In genomic region chr5:28542968-28543367, GRCh38 we compare ENCODE assay signal across 13 cellular contexts.
DNase-seq lines count a peak whose midpoint lies in the region; ATAC-seq and TF ChIP-seq lines count a peak whose summit lies in the region.
"Had no signal": no experiment of that assay in that cellular context is flagged by ENCODE, and none has a peak within 500 bp of the region (broad histone marks: within the 10 kb centered on the region; RNA-seq: fewer than 3 reads in every experiment).

No MANE protein-coding gene starts in this region.

- CTCF ChIA-PET in Calu3 (lab: Charles Lee): no interaction called here

- H3K27ac Mint-ChIP-seq in Calu3 (ENCODE audit: unreplicated experiment): no peak overlapping the region
- no peak overlapping the region for H3K27ac Mint-ChIP-seq in activated T-cell treated with anti-CD3 and anti-CD28 coated beads, Interleukin-2, amount 50 U/mL, for 72 hours
- H3K27ac Mint-ChIP-seq: B cell; immature natural killer cell; natural killer cell treated with Interleukin-12 subunit alpha and Interleukin-12 subunit beta and Interleukin-15 and Interleukin-18, amount 100 ng/mL, for 72 hours had no signal

- H3K4me3 ChIP-seq in MG63 (no peak overlapping the region), adipocyte (ENCODE audit: low read length) (no peak overlapping the region)

- H3K27me3 ChIP-seq in MG63: no peaks in the 10 kb centered on the region
- H3K27me3 ChIP-seq in adipocyte (replicated peaks; ENCODE audit: control insufficient read depth, insufficient read depth, low read length): no peaks in the 10 kb centered on the region
- no peaks in the 10 kb centered on the region for H3K27me3 ChIP-seq in foreskin keratinocyte

- H3K4me1 ChIP-seq in adipocyte (ENCODE audit: control insufficient read depth, insufficient read depth, low read length) (no peaks in the 10 kb centered on the region), foreskin keratinocyte (no peaks in the 10 kb centered on the region)

- H3K9me3 Mint-ChIP-seq in Calu3 (ENCODE audit: low read depth, unreplicated experiment): no peaks in the 10 kb centered on the region
- H3K9me3 Mint-ChIP-seq in activated T-cell treated with anti-CD3 and anti-CD28 coated beads, Interleukin-2, amount 50 U/mL, for 72 hours: peaks cover 0 to 10% of the 10 kb centered on the region in 2 donors

- H3K4me1 Mint-ChIP-seq in Calu3 (ENCODE audit: low read depth, unreplicated experiment): no peaks in the 10 kb centered on the region
- H3K4me1 Mint-ChIP-seq in activated T-cell treated with anti-CD3 and anti-CD28 coated beads, Interleukin-2, amount 50 U/mL, for 72 hours (ENCODE audit: low read depth): no peaks in the 10 kb centered on the region
- H3K4me1 Mint-ChIP-seq: B cell, immature natural killer cell had no signal

- DNase-seq in Calu3: peak; percentile 1
- peak; percentile 7 for DNase-seq in MG63
- DNase-seq in adipocyte (ENCODE audit: low read depth): peak; percentile 74
- DNase-seq in foreskin keratinocyte: peak; percentile 64 to 84
- no peak for DNase-seq in activated T-cell treated with anti-CD3 and anti-CD28 coated beads, Interleukin-2, amount 50 U/mL, for 72 hours
- DNase-seq in putamen (ENCODE audit: low spot score): no peak
- DNase-seq in T-helper 2 cell: no peak
- DNase-seq: erythroblast, immature natural killer cell, NCI-H1694 had no signal

- H3K36me3 ChIP-seq in MG63 (no peaks in the 10 kb centered on the region), adipocyte (ENCODE audit: control insufficient read depth, insufficient read depth, low read length, severe bottlenecking) (no peaks in the 10 kb centered on the region)

- peak; percentile 90 for ATAC-seq in foreskin keratinocyte
- no peak for ATAC-seq in activated T-cell treated with anti-CD3 and anti-CD28 coated beads, Interleukin-2, amount 50 U/mL, for 72 hours (replicated peaks in 1 of 2)
- no peak for ATAC-seq in GM21367 (IDR thresholded peaks at IDR 0.05; ENCODE audit: unreplicated experiment)
- ATAC-seq: natural killer cell treated with Interleukin-12 subunit alpha and Interleukin-12 subunit beta and Interleukin-15 and Interleukin-18, amount 100 ng/mL, for 72 hours had no signal

- intact Hi-C loops in Calu3 (cut with micrococcal nuclease; ENCODE audit: unreplicated experiment): no loop called here

- no TSS peak for BruUV-seq in Calu3 (replicated peaks; lab: Mats Ljungman, UMichigan)

- H3K27ac ChIP-seq in foreskin keratinocyte: no peak overlapping the region

- no peak overlapping the region for H3K9ac ChIP-seq in adipocyte (ENCODE audit: low read length)

- H3K9me3 ChIP-seq in MG63: no peaks in the 10 kb centered on the region
- H3K9me3 ChIP-seq in adipocyte (ENCODE audit: control insufficient read depth, low read length): no peaks in the 10 kb centered on the region

- TF ChIP-seq CTCF in Calu3 (IDR thresholded peaks at IDR 0.05; ENCODE audit: unreplicated experiment) (no peak), foreskin keratinocyte (conservative IDR thresholded peaks at IDR 0.05) (no peak)

- H3K27me3 Mint-ChIP-seq in Calu3 (ENCODE audit: unreplicated experiment): no peaks in the 10 kb centered on the region
- no peaks in the 10 kb centered on the region for H3K27me3 Mint-ChIP-seq in activated T-cell treated with anti-CD3 and anti-CD28 coated beads, Interleukin-2, amount 50 U/mL, for 72 hours (ENCODE audit: low read depth)
- H3K27me3 Mint-ChIP-seq: B cell; natural killer cell treated with Interleukin-12 subunit alpha and Interleukin-12 subunit beta and Interleukin-15 and Interleukin-18, amount 100 ng/mL, for 72 hours had no signal

- H3K36me3 Mint-ChIP-seq in Calu3 (ENCODE audit: insufficient read depth, unreplicated experiment): no peaks in the 10 kb centered on the region
- peaks cover 0 to 2% of the 10 kb centered on the region in 2 donors for H3K36me3 Mint-ChIP-seq in activated T-cell treated with anti-CD3 and anti-CD28 coated beads, Interleukin-2, amount 50 U/mL, for 72 hours (ENCODE audit: insufficient read depth in 2 of 2)
- H3K36me3 Mint-ChIP-seq: immature natural killer cell; natural killer cell treated with Interleukin-12 subunit alpha and Interleukin-12 subunit beta and Interleukin-15 and Interleukin-18, amount 100 ng/mL, for 72 hours had no signal

- H3K4me3 Mint-ChIP-seq in Calu3 (ENCODE audit: low read depth, unreplicated experiment): no peak overlapping the region
- no peak overlapping the region for H3K4me3 Mint-ChIP-seq in activated T-cell treated with anti-CD3 and anti-CD28 coated beads, Interleukin-2, amount 50 U/mL, for 72 hours
- H3K4me3 Mint-ChIP-seq: B cell; immature natural killer cell; natural killer cell treated with Interleukin-12 subunit alpha and Interleukin-12 subunit beta and Interleukin-15 and Interleukin-18, amount 100 ng/mL, for 72 hours had no signal

Comparison
In these comparisons a context has a peak if more than half of its experiments do, and no peak if none do; other contexts are left out.
1. DNase-seq: peak in Calu3 (single experiment), MG63 (single experiment), adipocyte (single experiment) and foreskin keratinocyte (2 of 2); none in activated T-cell treated with anti-CD3 and anti-CD28 coated beads, Interleukin-2, amount 50 U/mL, for 72 hours (0 of 2), putamen (single experiment) and T-helper 2 cell (0 of 5).